In genomic region chr5:90191352-90192045, GRCh38 we compare ENCODE assay signal across 16 cellular contexts.
"Had no signal": no experiment of that assay in that cellular context is flagged by ENCODE, and none has a peak within 500 bp of the region (broad histone marks: within the 10 kb centered on the region; RNA-seq: fewer than 3 reads in every experiment).

No MANE protein-coding gene starts in this region.

- H3K9me3 ChIP-seq: gastrocnemius medialis, left lung, neutrophil, tibial artery, uterus had no signal

- DNase-seq: activated CD4-positive, alpha-beta T cell treated with anti-CD3 and anti-CD28 coated beads, Interleukin-2, amount 50 U/mL, for 1 hour; activated CD8-positive, alpha-beta memory T cell treated with anti-CD3 and anti-CD28 coated beads for 24 hours; activated naive CD4-positive, alpha-beta T cell; activated naive CD8-positive, alpha-beta T cell treated with anti-CD3 and anti-CD28 coated beads, Interleukin-2, amount 10 ng/mL, durations not matched to agents 7 days and 5 days; anterior cingulate cortex; dermis blood vessel endothelial cell; gastrocnemius medialis; left lung; mammary epithelial cell; naive thymus-derived CD4-positive, alpha-beta T cell; posterior cingulate gyrus; retina; stimulated activated CD4-positive, alpha-beta T cell treated with anti-CD3 and anti-CD28 coated beads, Interleukin-2, amount 100 ng/mL, for 48 hours; tibial artery; uterus had no signal

- H3K27me3 ChIP-seq: gastrocnemius medialis, left lung, neutrophil, tibial artery, uterus had no signal

- H3K4me3 ChIP-seq: gastrocnemius medialis, left lung, tibial artery, uterus had no signal

- H3K27ac ChIP-seq: gastrocnemius medialis, left lung, neutrophil, tibial artery had no signal

- H3K36me3 ChIP-seq: gastrocnemius medialis, left lung, neutrophil, tibial artery, uterus had no signal

- H3K4me1 ChIP-seq: gastrocnemius medialis, left lung, uterus had no signal
